9 cellular contexts compared by ENCODE assay signal in the genomic region with DNA sequence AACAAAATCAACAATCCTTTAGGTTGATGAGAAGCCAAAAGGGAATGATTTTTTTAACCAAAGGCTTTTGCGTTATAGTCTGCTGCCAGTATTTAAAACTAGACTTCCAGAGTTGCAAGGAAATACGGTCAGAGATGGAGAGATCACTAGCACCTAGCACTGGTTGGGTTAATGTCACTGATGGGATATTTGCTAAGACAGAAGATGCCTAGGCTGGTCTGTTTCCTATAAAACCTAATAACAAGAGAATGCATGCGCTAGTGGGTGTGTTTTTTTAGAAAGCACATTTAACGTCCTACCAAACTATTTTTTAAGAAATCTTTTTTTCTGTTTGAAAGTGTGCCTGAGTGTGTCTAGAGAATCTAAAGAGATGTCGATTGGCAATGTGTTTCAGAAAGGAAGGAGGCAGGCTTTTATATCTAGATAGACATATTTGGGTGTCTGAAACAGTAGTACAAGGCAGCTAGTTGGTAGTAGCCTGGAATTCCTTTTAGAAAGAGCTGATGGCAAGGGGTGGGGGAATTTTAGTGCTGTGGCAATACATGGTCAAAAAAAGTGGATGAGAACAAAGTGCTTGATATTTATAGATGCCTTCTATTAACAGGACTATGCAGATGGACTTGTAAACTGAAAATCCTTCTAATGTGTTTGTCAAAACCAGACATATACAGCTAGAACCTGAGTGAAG. TPM values are rescaled to one million over a fixed set of nuclear protein-coding genes. Genes with fewer than 3 reads are reported as not detected.
DNase-seq lines count a peak whose midpoint lies in the region; ATAC-seq and TF ChIP-seq lines count a peak whose summit lies in the region.
"Had no signal": no experiment of that assay in that cellular context is flagged by ENCODE, and none has a peak within 500 bp of the region (broad histone marks: within the 10 kb centered on the region; RNA-seq: fewer than 3 reads in every experiment).

No MANE protein-coding gene starts in this region.

- no peak for ATAC-seq in GM18861 (IDR thresholded peaks at IDR 0.05; ENCODE audit: unreplicated experiment)

- 24 to 40% (median 27%) methylated on average over 5 of the region's 5 CpGs for WGBS in stomach, 5 donors

- no peaks in the 10 kb centered on the region for H3K36me3 Mint-ChIP-seq in activated naive CD4-positive, alpha-beta T cell treated with anti-CD3 and anti-CD28 coated beads, Interleukin-2, amount 10 ng/mL, durations not matched to agents 7 days and 5 days

- no peak overlapping the region for H3K4me3 Mint-ChIP-seq in activated naive CD4-positive, alpha-beta T cell treated with anti-CD3 and anti-CD28 coated beads, Interleukin-2, amount 10 ng/mL, durations not matched to agents 7 days and 5 days

- H3K4me1 ChIP-seq in stomach: peaks cover 0 to 28% (median 17%) of the 10 kb centered on the region in 4 donors

- no peak for DNase-seq in HFF-Myc (ENCODE audit: extremely low read depth, low read depth)
- DNase-seq in stomach: no peak
- no peak for DNase-seq in HPDE6-E6E7 (ENCODE audit: extremely low spot score)
- DNase-seq in NCI-H69 (lab: John Stamatoyannopoulos, UW): no peak
- DNase-seq in activated naive CD4-positive, alpha-beta T cell treated with anti-CD3 and anti-CD28 coated beads, Interleukin-2, amount 10 ng/mL, durations not matched to agents 7 days and 5 days: no peak
- DNase-seq: T-helper 2 cell had no signal

- no peak for TF ChIP-seq POLR2A in stomach (IDR thresholded peaks at IDR 0.05)

- H3K9me3 ChIP-seq in stomach: no peaks in the 10 kb centered on the region

- H3K27ac ChIP-seq in cingulate gyrus (ENCODE audit: low read depth, low read length) (peak overlapping the region; percentile 41), layer of hippocampus (ENCODE audit: low read depth, low read length) (peak overlapping the region; percentile 31), stomach (peak overlapping the region in 4 of 5 donors; percentile 79 to 91 (median 86))

- CTCF ChIA-PET in activated naive CD4-positive, alpha-beta T cell treated with anti-CD3 and anti-CD28 coated beads, Interleukin-2, amount 10 ng/mL, durations not matched to agents 7 days and 5 days (lab: Charles Lee): no interaction called here

- peaks cover 0 to 4% (median 0%) of the 10 kb centered on the region in 4 donors for H3K36me3 ChIP-seq in stomach

- TF ChIP-seq CTCF in HFF-Myc (IDR thresholded peaks at IDR 0.05; ENCODE audit: low read depth, low read length, missing control alignments): no peak
- TF ChIP-seq CTCF in stomach (IDR thresholded peaks at IDR 0.05): no peak

- H3K4me1 Mint-ChIP-seq in activated naive CD4-positive, alpha-beta T cell treated with anti-CD3 and anti-CD28 coated beads, Interleukin-2, amount 10 ng/mL, durations not matched to agents 7 days and 5 days: peaks cover 5% of the 10 kb centered on the region

- H3K4me3 ChIP-seq in HFF-Myc (replicated peaks; ENCODE audit: low read depth, low read length) (peak overlapping the region; percentile 66), stomach (peak overlapping the region; percentile 44 to 56 (median 52))

- H3K27me3 Mint-ChIP-seq in activated naive CD4-positive, alpha-beta T cell treated with anti-CD3 and anti-CD28 coated beads, Interleukin-2, amount 10 ng/mL, durations not matched to agents 7 days and 5 days: no peaks in the 10 kb centered on the region

- H3K9me3 Mint-ChIP-seq in activated naive CD4-positive, alpha-beta T cell treated with anti-CD3 and anti-CD28 coated beads, Interleukin-2, amount 10 ng/mL, durations not matched to agents 7 days and 5 days: no peaks in the 10 kb centered on the region

- intact Hi-C loops in stomach (cut with DNase I; ENCODE audit: low total_unique reads): no loop called here

- H3K27me3 ChIP-seq in layer of hippocampus (ENCODE audit: control insufficient read depth, insufficient read depth, low read length) (no peaks in the 10 kb centered on the region), stomach (no peaks in the 10 kb centered on the region)

- TF ChIP-seq EP300 in stomach (IDR thresholded peaks at IDR 0.05): no peak

- H3K27ac Mint-ChIP-seq in activated naive CD4-positive, alpha-beta T cell treated with anti-CD3 and anti-CD28 coated beads, Interleukin-2, amount 10 ng/mL, durations not matched to agents 7 days and 5 days: no peak overlapping the region

RNA-seq across cellular contexts. Expression of gene CALD1, which starts 0.9 kb away (rescaled TPM):
- total RNA-seq in stomach: 1,000 to 10,000 TPM in 1 of 5 donors, 100 to 1,000 TPM in 4; 300 to 1,007 (median 620) TPM
- 100 to 1,000 TPM; 146 to 179 (median 172) TPM for polyA plus RNA-seq in stomach

Comparison
In these comparisons a context has a peak if more than half of its experiments do, and no peak if none do; other contexts are left out.
1. H3K27ac ChIP-seq: peak in every context shown above with its lines; median percentile 86 in stomach; 41 in cingulate gyrus; 31 in layer of hippocampus.